13 cellular contexts compared by ENCODE assay signal in the genomic region with DNA sequence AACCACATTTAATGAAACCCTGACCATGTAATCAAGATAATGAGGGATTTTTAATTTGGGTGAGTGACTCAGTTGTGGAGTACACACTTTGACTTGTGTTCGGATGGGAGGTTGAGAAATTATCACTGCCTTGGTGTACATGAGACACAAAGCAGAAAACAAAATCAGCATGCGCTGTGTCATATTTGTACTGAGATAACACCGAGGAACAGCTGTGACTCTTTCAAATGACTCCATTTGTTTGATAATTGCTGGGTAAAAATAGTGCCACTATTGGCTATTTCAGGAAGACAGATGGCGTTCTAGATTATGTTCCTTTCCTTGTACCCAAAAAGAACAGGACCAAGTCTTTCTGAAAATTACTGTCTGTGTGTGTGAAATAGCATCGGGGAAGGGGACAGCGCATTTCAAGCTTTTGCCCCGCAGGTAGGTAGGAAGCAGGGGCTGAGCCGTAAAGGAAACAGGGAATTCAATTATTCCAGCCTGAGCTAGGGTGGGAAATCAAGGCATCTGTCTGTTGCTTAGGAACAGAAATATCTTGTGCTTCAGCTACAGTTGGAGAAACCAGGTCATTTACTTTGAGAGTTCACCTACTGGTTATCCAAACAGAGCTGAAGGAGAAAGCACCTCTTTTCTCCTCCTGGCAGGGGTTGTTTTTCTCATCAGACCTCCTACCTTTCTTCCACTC.
DNase-seq lines count a peak whose midpoint lies in the region; ATAC-seq and TF ChIP-seq lines count a peak whose summit lies in the region.
"Had no signal": no experiment of that assay in that cellular context is flagged by ENCODE, and none has a peak within 500 bp of the region (broad histone marks: within the 10 kb centered on the region; RNA-seq: fewer than 3 reads in every experiment).

No MANE protein-coding gene starts in this region.

- H3K9me3 ChIP-seq in endocrine pancreas (ENCODE audit: control insufficient read depth, low read length): no peaks in the 10 kb centered on the region
- H3K9me3 ChIP-seq in endodermal cell (ENCODE audit: control insufficient read depth, low read length): no peaks in the 10 kb centered on the region
- H3K9me3 ChIP-seq in naive thymus-derived CD4-positive, alpha-beta T cell (ENCODE audit: control insufficient read depth in 2 of 3, low read length in 3 of 3): no peaks in the 10 kb centered on the region
- H3K9me3 ChIP-seq in PC-9 (ENCODE audit: insufficient read depth, low read depth): 0 out of 2 replicates have a peak, but pooled peaks cover 4% of the 10 kb centered on the region

- H3K9me2 ChIP-seq in PC-9 (ENCODE audit: insufficient read depth): no peaks in the 10 kb centered on the region

- H3K27ac ChIP-seq in endodermal cell (ENCODE audit: low read depth, low read length) (no peak overlapping the region), PC-9 (no peak overlapping the region)
- no peak overlapping the region for H3K27ac ChIP-seq in naive thymus-derived CD4-positive, alpha-beta T cell (ENCODE audit: low read depth, low read length)
- H3K27ac ChIP-seq: neural progenitor cell had no signal

- POLR2A ChIA-PET in naive thymus-derived CD4-positive, alpha-beta T cell (lab: Charles Lee): no interaction called here
- POLR2A ChIA-PET in PC-9 (lab: Charles Lee; ENCODE audit: unreplicated experiment): no interaction called here

- no peaks in the 10 kb centered on the region for H3K36me3 ChIP-seq in endocrine pancreas (ENCODE audit: control insufficient read depth, insufficient read depth, low read length)
- no peaks in the 10 kb centered on the region for H3K36me3 ChIP-seq in endodermal cell (ENCODE audit: control insufficient read depth, insufficient read depth, low read length)
- H3K36me3 ChIP-seq in naive thymus-derived CD4-positive, alpha-beta T cell (ENCODE audit: control insufficient read depth in 2 of 3, insufficient read depth in 3 of 3, low read length in 3 of 3): no peaks in the 10 kb centered on the region
- H3K36me3 ChIP-seq in PC-9 (ENCODE audit: low read depth): no peaks in the 10 kb centered on the region
- H3K36me3 ChIP-seq: neural progenitor cell had no signal

- H3K4me3 Mint-ChIP-seq in type B pancreatic cell: peak overlapping the region; percentile 21
- H3K4me3 Mint-ChIP-seq in endodermal cell: no peak overlapping the region
- H3K4me3 Mint-ChIP-seq in naive thymus-derived CD4-positive, alpha-beta T cell: no peak overlapping the region
- H3K4me3 Mint-ChIP-seq: activated CD4-positive, alpha-beta T cell treated with anti-CD3 and anti-CD28 coated beads for 36 hours; dendritic cell treated with granulocyte-macrophage colony-stimulating factor and Interleukin-4, amounts not matched to agents 40 ng/mL and 50 ng/mL, for 4 days; neural progenitor cell had no signal

- H3K9me3 Mint-ChIP-seq in type B pancreatic cell (no peaks in the 10 kb centered on the region), endodermal cell (no peaks in the 10 kb centered on the region)
- H3K9me3 Mint-ChIP-seq in naive thymus-derived CD4-positive, alpha-beta T cell: peaks cover 0 to 10% (median 0%) of the 10 kb centered on the region in 11 donors
- H3K9me3 Mint-ChIP-seq: dendritic cell treated with granulocyte-macrophage colony-stimulating factor and Interleukin-4, amounts not matched to agents 40 ng/mL and 50 ng/mL, for 4 days; neural progenitor cell had no signal

- peak; percentile 62 for ATAC-seq in Right ventricle myocardium superior (ENCODE audit: poor library complexity)
- ATAC-seq in naive thymus-derived CD4-positive, alpha-beta T cell: no peak
- ATAC-seq: activated CD4-positive, alpha-beta T cell treated with anti-CD3 and anti-CD28 coated beads for 36 hours had no signal

- 91 to 92% methylated on average over 3 to 8 of the region's 8 CpGs for WGBS in endodermal cell (ENCODE audit: insufficient coverage in 1 of 2, insufficient read length in 1 of 2), 2 experiments

- no peaks in the 10 kb centered on the region for H3F3A ChIP-seq in PC-9 (ENCODE audit: insufficient read depth, low read depth)

- DNase-seq in Right ventricle myocardium superior (no peak), cardiac septum (ENCODE audit: low spot score) (no peak), NCI-H2081 treated with DMSO at 0.1 percent for 48 hours (lab: John Stamatoyannopoulos, UW) (peak; percentile 20), type B pancreatic cell (ENCODE audit: extremely low spot score, unreplicated experiment) (no peak), endodermal cell (no peak), PC-9 (no peak)
- DNase-seq in naive thymus-derived CD4-positive, alpha-beta T cell: no peak
- DNase-seq: activated CD4-positive, alpha-beta T cell treated with anti-CD3 and anti-CD28 coated beads for 36 hours; activated T-cell treated with anti-CD3 and anti-CD28 coated beads, Interleukin-2, amount 50 U/mL, for 48 hours; small intestine had no signal

- H3K36me3 Mint-ChIP-seq in type B pancreatic cell (no peaks in the 10 kb centered on the region), endodermal cell (ENCODE audit: low read depth) (no peaks in the 10 kb centered on the region)
- H3K36me3 Mint-ChIP-seq in naive thymus-derived CD4-positive, alpha-beta T cell: peaks cover 0 to 4% (median 0%) of the 10 kb centered on the region in 5 donors
- H3K36me3 Mint-ChIP-seq: neural progenitor cell had no signal

- no peak overlapping the region for H2AFZ ChIP-seq in PC-9
- H2AFZ ChIP-seq: neural progenitor cell had no signal

- H3K27me3 ChIP-seq in endocrine pancreas (ENCODE audit: control insufficient read depth, insufficient read depth, low read length): no peaks in the 10 kb centered on the region
- H3K27me3 ChIP-seq in endodermal cell (ENCODE audit: control insufficient read depth, insufficient read depth, low read length, poor library complexity, severe bottlenecking): peaks cover 16% of the 10 kb centered on the region
- peaks cover 0 to 4% of the 10 kb centered on the region in 2 donors for H3K27me3 ChIP-seq in naive thymus-derived CD4-positive, alpha-beta T cell (ENCODE audit: control insufficient read depth in 2 of 2, insufficient read depth in 2 of 2, low read length in 2 of 2)
- H3K27me3 ChIP-seq in PC-9 (ENCODE audit: insufficient read depth, low read depth): no peaks in the 10 kb centered on the region
- H3K27me3 ChIP-seq: neural progenitor cell had no signal

- BruUV-seq in PC-9 (replicated peaks; lab: Mats Ljungman, UMichigan): no TSS peak

- H3K27me3 Mint-ChIP-seq in type B pancreatic cell (no peaks in the 10 kb centered on the region), endodermal cell (ENCODE audit: insufficient read depth) (no peaks in the 10 kb centered on the region)
- H3K27me3 Mint-ChIP-seq in naive thymus-derived CD4-positive, alpha-beta T cell: peaks cover 17 to 72% (median 49%) of the 10 kb centered on the region in 5 donors

- CTCF ChIA-PET in naive thymus-derived CD4-positive, alpha-beta T cell (lab: Charles Lee): no interaction called here
- CTCF ChIA-PET in PC-9 (lab: Charles Lee): interaction anchor here (0.6 kb wide), 1 partner anchor 131 kb away, joined by 5 read pairs; no protein-coding TSS in a partner anchor

- H3K27ac Mint-ChIP-seq in type B pancreatic cell (no peak overlapping the region), endodermal cell (no peak overlapping the region)
- H3K27ac Mint-ChIP-seq in naive thymus-derived CD4-positive, alpha-beta T cell: no peak overlapping the region
- H3K27ac Mint-ChIP-seq: activated CD4-positive, alpha-beta T cell treated with anti-CD3 and anti-CD28 coated beads for 36 hours; dendritic cell treated with granulocyte-macrophage colony-stimulating factor and Interleukin-4, amounts not matched to agents 40 ng/mL and 50 ng/mL, for 4 days; neural progenitor cell had no signal

- peak overlapping the region; percentile 82 for H3K4me3 ChIP-seq in endocrine pancreas (ENCODE audit: control insufficient read depth, insufficient read depth, low read length)
- H3K4me3 ChIP-seq in endodermal cell (ENCODE audit: low read length): no peak overlapping the region
- H3K4me3 ChIP-seq in naive thymus-derived CD4-positive, alpha-beta T cell (ENCODE audit: low read length): no peak overlapping the region
- no peak overlapping the region for H3K4me3 ChIP-seq in PC-9
- H3K4me3 ChIP-seq: neural progenitor cell had no signal

- H3K4me2 ChIP-seq in PC-9: no peak overlapping the region
- H3K4me2 ChIP-seq: neural progenitor cell had no signal

- TF ChIP-seq CTCF in type B pancreatic cell (conservative IDR thresholded peaks at IDR 0.05) (no peak), endodermal cell (conservative IDR thresholded peaks at IDR 0.05) (no peak), PC-9 (conservative IDR thresholded peaks at IDR 0.05) (no peak)

- H4K20me1 ChIP-seq in PC-9 (ENCODE audit: insufficient read depth): no peaks in the 10 kb centered on the region

- H3K9ac ChIP-seq in endocrine pancreas (ENCODE audit: control insufficient read depth, insufficient read depth, low read length) (peak overlapping the region; percentile 22), endodermal cell (ENCODE audit: extremely low read depth, low read length, poor library complexity, severe bottlenecking) (no peak overlapping the region)
- H3K9ac ChIP-seq: neural progenitor cell had no signal

- H3K4me1 ChIP-seq in endocrine pancreas (ENCODE audit: control insufficient read depth, insufficient read depth, low read length): peaks cover 10% of the 10 kb centered on the region
- no peaks in the 10 kb centered on the region for H3K4me1 ChIP-seq in endodermal cell (ENCODE audit: control insufficient read depth, insufficient read depth, low read length)
- H3K4me1 ChIP-seq in naive thymus-derived CD4-positive, alpha-beta T cell (ENCODE audit: control insufficient read depth in 2 of 2, insufficient read depth in 2 of 2, low read length in 2 of 2): no peaks in the 10 kb centered on the region
- no peaks in the 10 kb centered on the region for H3K4me1 ChIP-seq in PC-9 (replicated peaks; ENCODE audit: insufficient read depth)
- H3K4me1 ChIP-seq: neural progenitor cell had no signal

- no peaks in the 10 kb centered on the region for H3K79me2 ChIP-seq in PC-9 (ENCODE audit: low read depth)

- intact Hi-C loops in Right ventricle myocardium superior (cut with DNase I): no loop called here
- intact Hi-C loops in cardiac septum (cut with DNase I): no loop called here
- intact Hi-C loops in naive thymus-derived CD4-positive, alpha-beta T cell (cut with micrococcal nuclease): no loop called here
- intact Hi-C loops in PC-9 (cut with micrococcal nuclease; ENCODE audit: unreplicated experiment): no loop called here

- H3K4me1 Mint-ChIP-seq in type B pancreatic cell (ENCODE audit: unreplicated experiment) (peaks cover 7% of the 10 kb centered on the region), endodermal cell (peaks cover 14% of the 10 kb centered on the region)
- H3K4me1 Mint-ChIP-seq in naive thymus-derived CD4-positive, alpha-beta T cell: no peaks in the 10 kb centered on the region
- H3K4me1 Mint-ChIP-seq: activated CD4-positive, alpha-beta T cell treated with anti-CD3 and anti-CD28 coated beads for 36 hours; neural progenitor cell had no signal
